ENCODE assay signal across 1 cellular context in the genomic region with DNA sequence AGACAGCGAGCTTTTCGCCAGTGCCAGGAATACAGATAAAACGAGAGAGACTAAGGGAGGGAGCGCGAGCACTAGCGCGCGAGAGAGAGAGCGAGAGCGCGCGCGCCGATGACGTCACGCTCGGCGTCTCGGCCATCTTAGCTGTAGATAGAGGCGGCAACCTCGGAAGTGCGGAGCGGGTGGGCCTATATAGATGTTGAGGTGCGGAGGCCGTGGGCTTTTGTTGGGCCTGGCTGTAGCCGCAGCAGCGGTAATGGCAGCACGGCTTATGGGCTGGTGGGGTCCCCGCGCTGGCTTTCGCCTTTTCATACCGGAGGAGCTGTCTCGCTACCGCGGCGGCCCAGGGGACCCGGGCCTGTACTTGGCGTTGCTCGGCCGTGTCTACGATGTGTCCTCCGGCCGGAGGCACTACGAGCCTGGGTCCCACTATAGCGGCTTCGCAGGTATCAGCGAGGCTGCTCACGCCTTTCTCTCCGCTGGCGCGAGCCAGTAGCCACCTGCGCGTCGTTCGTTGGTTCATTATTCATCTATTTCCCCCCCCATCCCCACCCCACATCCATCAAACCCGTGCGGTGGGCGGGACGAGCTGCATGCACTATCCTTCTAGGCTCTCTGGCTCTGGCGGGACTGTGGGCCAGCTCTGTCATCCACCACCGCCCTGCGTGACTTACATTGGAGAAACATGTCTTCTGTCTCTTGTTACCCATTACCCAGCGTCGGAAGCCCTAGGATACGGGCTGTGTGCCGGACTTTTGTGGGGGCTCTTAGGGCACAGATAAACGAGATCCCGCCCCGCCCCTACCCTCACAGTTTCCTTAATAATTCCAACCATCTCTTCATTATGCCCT.
TF ChIP-seq lines count a peak whose summit lies in the region.

No MANE protein-coding gene starts in this region.

TF ChIP-seq in HepG2, 621 proteins besides CTCF, POLR2A, EP300 and RAD21 (continued from another document and continues in another):
- TF ChIP-seq, protein P1, sequence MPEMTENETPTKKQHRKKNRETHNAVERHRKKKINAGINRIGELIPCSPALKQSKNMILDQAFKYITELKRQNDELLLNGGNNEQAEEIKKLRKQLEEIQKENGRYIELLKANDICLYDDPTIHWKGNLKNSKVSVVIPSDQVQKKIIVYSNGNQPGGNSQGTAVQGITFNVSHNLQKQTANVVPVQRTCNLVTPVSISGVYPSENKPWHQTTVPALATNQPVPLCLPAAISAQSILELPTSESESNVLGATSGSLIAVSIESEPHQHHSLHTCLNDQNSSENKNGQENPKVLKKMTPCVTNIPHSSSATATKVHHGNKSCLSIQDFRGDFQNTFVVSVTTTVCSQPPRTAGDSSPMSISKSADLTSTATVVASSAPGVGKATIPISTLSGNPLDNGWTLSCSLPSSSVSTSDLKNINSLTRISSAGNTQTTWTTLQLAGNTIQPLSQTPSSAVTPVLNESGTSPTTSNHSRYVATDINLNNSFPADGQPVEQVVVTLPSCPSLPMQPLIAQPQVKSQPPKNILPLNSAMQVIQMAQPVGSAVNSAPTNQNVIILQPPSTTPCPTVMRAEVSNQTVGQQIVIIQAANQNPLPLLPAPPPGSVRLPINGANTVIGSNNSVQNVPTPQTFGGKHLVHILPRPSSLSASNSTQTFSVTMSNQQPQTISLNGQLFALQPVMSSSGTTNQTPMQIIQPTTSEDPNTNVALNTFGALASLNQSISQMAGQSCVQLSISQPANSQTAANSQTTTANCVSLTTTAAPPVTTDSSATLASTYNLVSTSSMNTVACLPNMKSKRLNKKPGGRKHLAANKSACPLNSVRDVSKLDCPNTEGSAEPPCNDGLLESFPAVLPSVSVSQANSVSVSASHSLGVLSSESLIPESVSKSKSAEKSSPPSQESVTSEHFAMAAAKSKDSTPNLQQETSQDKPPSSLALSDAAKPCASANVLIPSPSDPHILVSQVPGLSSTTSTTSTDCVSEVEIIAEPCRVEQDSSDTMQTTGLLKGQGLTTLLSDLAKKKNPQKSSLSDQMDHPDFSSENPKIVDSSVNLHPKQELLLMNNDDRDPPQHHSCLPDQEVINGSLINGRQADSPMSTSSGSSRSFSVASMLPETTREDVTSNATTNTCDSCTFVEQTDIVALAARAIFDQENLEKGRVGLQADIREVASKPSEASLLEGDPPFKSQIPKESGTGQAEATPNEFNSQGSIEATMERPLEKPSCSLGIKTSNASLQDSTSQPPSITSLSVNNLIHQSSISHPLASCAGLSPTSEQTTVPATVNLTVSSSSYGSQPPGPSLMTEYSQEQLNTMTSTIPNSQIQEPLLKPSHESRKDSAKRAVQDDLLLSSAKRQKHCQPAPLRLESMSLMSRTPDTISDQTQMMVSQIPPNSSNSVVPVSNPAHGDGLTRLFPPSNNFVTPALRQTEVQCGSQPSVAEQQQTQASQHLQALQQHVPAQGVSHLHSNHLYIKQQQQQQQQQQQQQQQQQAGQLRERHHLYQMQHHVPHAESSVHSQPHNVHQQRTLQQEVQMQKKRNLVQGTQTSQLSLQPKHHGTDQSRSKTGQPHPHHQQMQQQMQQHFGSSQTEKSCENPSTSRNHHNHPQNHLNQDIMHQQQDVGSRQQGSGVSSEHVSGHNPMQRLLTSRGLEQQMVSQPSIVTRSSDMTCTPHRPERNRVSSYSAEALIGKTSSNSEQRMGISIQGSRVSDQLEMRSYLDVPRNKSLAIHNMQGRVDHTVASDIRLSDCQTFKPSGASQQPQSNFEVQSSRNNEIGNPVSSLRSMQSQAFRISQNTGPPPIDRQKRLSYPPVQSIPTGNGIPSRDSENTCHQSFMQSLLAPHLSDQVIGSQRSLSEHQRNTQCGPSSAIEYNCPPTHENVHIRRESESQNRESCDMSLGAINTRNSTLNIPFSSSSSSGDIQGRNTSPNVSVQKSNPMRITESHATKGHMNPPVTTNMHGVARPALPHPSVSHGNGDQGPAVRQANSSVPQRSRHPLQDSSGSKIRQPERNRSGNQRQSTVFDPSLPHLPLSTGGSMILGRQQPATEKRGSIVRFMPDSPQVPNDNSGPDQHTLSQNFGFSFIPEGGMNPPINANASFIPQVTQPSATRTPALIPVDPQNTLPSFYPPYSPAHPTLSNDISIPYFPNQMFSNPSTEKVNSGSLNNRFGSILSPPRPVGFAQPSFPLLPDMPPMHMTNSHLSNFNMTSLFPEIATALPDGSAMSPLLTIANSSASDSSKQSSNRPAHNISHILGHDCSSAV (CRISPR knock-in tag; IDR thresholded peaks at IDR 0.05; ENCODE audit: borderline replicate concordance), result no peak
- peak; percentile 50 for TF ChIP-seq AGO1 (IDR thresholded peaks at IDR 0.05; ENCODE audit: low read depth, low read length, poor library complexity, severe bottlenecking)
- TF ChIP-seq ZNF660 (CRISPR knock-in tag; IDR thresholded peaks at IDR 0.05; ENCODE audit: borderline replicate concordance, low read depth), result no peak
- 0 out of 2 replicates have a peak, but pooled peaks have one; percentile 80 for TF ChIP-seq ZNF703 (CRISPR knock-in tag; IDR thresholded peaks at IDR 0.05; ENCODE audit: borderline replicate concordance)
- TF ChIP-seq SYNCRIP (IDR thresholded peaks at IDR 0.05; ENCODE audit: insufficient read depth, low read depth, low read length), result no peak
- no peak for TF ChIP-seq ZMYM4 (CRISPR knock-in tag; IDR thresholded peaks at IDR 0.05)
- no peak for TF ChIP-seq ZNF678 (CRISPR knock-in tag; IDR thresholded peaks at IDR 0.05)
- TF ChIP-seq, protein P2, sequence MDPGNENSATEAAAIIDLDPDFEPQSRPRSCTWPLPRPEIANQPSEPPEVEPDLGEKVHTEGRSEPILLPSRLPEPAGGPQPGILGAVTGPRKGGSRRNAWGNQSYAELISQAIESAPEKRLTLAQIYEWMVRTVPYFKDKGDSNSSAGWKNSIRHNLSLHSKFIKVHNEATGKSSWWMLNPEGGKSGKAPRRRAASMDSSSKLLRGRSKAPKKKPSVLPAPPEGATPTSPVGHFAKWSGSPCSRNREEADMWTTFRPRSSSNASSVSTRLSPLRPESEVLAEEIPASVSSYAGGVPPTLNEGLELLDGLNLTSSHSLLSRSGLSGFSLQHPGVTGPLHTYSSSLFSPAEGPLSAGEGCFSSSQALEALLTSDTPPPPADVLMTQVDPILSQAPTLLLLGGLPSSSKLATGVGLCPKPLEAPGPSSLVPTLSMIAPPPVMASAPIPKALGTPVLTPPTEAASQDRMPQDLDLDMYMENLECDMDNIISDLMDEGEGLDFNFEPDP (CRISPR knock-in tag; conservative IDR thresholded peaks at IDR 0.05), result no peak
- TF ChIP-seq TBX2 (CRISPR knock-in tag; IDR thresholded peaks at IDR 0.05; ENCODE audit: borderline replicate concordance), result peak; percentile 43; the same call in 1 of the 2 replicates
- TF ChIP-seq ZNF367 (CRISPR knock-in tag; IDR thresholded peaks at IDR 0.05; ENCODE audit: borderline replicate concordance), result no peak; the same call in 1 of the 2 replicates
- no peak for TF ChIP-seq ZNF7 (CRISPR knock-in tag; IDR thresholded peaks at IDR 0.05)
- TF ChIP-seq CHD4 (IDR thresholded peaks at IDR 0.05; ENCODE audit: borderline replicate concordance, low read length), result no peak; the same call in 1 of the 2 replicates
- no peak for TF ChIP-seq MXD4 (CRISPR knock-in tag; IDR thresholded peaks at IDR 0.05)
- no peak; the same call in 1 of the 2 replicates for TF ChIP-seq ZZZ3 (CRISPR knock-in tag; IDR thresholded peaks at IDR 0.05; ENCODE audit: borderline replicate concordance)
- TF ChIP-seq, protein P3, sequence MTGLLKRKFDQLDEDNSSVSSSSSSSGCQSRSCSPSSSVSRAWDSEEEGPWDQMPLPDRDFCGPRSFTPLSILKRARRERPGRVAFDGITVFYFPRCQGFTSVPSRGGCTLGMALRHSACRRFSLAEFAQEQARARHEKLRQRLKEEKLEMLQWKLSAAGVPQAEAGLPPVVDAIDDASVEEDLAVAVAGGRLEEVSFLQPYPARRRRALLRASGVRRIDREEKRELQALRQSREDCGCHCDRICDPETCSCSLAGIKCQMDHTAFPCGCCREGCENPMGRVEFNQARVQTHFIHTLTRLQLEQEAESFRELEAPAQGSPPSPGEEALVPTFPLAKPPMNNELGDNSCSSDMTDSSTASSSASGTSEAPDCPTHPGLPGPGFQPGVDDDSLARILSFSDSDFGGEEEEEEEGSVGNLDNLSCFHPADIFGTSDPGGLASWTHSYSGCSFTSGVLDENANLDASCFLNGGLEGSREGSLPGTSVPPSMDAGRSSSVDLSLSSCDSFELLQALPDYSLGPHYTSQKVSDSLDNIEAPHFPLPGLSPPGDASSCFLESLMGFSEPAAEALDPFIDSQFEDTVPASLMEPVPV (CRISPR knock-in tag; IDR thresholded peaks at IDR 0.05), result peak; percentile 91; the same call in 1 of the 2 replicates
- TF ChIP-seq, protein P4, sequence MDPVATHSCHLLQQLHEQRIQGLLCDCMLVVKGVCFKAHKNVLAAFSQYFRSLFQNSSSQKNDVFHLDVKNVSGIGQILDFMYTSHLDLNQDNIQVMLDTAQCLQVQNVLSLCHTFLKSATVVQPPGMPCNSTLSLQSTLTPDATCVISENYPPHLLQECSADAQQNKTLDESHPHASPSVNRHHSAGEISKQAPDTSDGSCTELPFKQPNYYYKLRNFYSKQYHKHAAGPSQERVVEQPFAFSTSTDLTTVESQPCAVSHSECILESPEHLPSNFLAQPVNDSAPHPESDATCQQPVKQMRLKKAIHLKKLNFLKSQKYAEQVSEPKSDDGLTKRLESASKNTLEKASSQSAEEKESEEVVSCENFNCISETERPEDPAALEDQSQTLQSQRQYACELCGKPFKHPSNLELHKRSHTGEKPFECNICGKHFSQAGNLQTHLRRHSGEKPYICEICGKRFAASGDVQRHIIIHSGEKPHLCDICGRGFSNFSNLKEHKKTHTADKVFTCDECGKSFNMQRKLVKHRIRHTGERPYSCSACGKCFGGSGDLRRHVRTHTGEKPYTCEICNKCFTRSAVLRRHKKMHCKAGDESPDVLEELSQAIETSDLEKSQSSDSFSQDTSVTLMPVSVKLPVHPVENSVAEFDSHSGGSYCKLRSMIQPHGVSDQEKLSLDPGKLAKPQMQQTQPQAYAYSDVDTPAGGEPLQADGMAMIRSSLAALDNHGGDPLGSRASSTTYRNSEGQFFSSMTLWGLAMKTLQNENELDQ (CRISPR knock-in tag; IDR thresholded peaks at IDR 0.05; ENCODE audit: borderline replicate concordance), result no peak
- TF ChIP-seq GZF1 (CRISPR knock-in tag; IDR thresholded peaks at IDR 0.05), result no peak
- TF ChIP-seq TEAD2 (CRISPR knock-in tag; IDR thresholded peaks at IDR 0.05), result no peak
- TF ChIP-seq SRF (IDR thresholded peaks at IDR 0.05; ENCODE audit: low read depth, low read length), result no peak
- TF ChIP-seq PAX8 (CRISPR knock-in tag; IDR thresholded peaks at IDR 0.05; ENCODE audit: borderline replicate concordance), result no peak
- no peak for TF ChIP-seq NR2F1 (CRISPR knock-in tag; IDR thresholded peaks at IDR 0.05)
- no peak for TF ChIP-seq ZNF546 (CRISPR knock-in tag; conservative IDR thresholded peaks at IDR 0.05)
- no peak for TF ChIP-seq SNRNP70 (IDR thresholded peaks at IDR 0.05; ENCODE audit: low read depth, low read length)
- TF ChIP-seq, protein P5, sequence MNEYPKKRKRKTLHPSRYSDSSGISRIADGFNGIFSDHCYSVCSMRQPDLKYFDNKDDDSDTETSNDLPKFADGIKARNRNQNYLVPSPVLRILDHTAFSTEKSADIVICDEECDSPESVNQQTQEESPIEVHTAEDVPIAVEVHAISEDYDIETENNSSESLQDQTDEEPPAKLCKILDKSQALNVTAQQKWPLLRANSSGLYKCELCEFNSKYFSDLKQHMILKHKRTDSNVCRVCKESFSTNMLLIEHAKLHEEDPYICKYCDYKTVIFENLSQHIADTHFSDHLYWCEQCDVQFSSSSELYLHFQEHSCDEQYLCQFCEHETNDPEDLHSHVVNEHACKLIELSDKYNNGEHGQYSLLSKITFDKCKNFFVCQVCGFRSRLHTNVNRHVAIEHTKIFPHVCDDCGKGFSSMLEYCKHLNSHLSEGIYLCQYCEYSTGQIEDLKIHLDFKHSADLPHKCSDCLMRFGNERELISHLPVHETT (CRISPR knock-in tag; conservative IDR thresholded peaks at IDR 0.05), result peak; percentile 12; the same call in 1 of the 2 replicates
- TF ChIP-seq TOE1 (CRISPR knock-in tag; IDR thresholded peaks at IDR 0.05), result no peak
- TF ChIP-seq, protein P6, sequence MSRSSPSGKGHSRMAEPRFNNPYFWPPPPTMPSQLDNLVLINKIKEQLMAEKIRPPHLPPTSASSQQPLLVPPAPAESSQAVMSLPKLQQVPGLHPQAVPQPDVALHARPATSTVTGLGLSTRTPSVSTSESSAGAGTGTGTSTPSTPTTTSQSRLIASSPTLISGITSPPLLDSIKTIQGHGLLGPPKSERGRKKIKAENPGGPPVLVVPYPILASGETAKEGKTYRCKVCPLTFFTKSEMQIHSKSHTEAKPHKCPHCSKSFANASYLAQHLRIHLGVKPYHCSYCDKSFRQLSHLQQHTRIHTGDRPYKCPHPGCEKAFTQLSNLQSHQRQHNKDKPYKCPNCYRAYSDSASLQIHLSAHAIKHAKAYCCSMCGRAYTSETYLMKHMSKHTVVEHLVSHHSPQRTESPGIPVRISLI (CRISPR knock-in tag; IDR thresholded peaks at IDR 0.05; ENCODE audit: borderline replicate concordance), result no peak
- TF ChIP-seq HOXA5 (CRISPR knock-in tag; IDR thresholded peaks at IDR 0.05), result 0 out of 2 replicates have a peak, but pooled peaks have one; percentile 79
- TF ChIP-seq ZNF776 (CRISPR knock-in tag; IDR thresholded peaks at IDR 0.05), result peak; percentile 23; the same call in 1 of the 2 replicates
- TF ChIP-seq, protein P7, sequence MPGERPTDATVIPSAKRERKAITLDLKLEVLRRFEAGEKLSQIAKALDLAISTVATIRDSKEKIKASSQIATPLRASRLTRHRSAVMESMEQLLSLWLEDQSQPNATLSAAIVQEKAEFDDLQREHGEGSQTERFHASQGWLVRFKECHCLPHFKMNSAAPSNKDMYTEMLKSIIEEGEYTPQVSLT (CRISPR knock-in tag; IDR thresholded peaks at IDR 0.05; ENCODE audit: borderline replicate concordance, low read depth), result no peak
- TF ChIP-seq, protein P8, sequence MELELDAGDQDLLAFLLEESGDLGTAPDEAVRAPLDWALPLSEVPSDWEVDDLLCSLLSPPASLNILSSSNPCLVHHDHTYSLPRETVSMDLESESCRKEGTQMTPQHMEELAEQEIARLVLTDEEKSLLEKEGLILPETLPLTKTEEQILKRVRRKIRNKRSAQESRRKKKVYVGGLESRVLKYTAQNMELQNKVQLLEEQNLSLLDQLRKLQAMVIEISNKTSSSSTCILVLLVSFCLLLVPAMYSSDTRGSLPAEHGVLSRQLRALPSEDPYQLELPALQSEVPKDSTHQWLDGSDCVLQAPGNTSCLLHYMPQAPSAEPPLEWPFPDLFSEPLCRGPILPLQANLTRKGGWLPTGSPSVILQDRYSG (CRISPR knock-in tag; IDR thresholded peaks at IDR 0.05), result 0 out of 2 replicates have a peak, but pooled peaks have one; percentile 80
- no peak for TF ChIP-seq EEA1 (CRISPR knock-in tag; IDR thresholded peaks at IDR 0.05; ENCODE audit: borderline replicate concordance)
- TF ChIP-seq, protein P9, sequence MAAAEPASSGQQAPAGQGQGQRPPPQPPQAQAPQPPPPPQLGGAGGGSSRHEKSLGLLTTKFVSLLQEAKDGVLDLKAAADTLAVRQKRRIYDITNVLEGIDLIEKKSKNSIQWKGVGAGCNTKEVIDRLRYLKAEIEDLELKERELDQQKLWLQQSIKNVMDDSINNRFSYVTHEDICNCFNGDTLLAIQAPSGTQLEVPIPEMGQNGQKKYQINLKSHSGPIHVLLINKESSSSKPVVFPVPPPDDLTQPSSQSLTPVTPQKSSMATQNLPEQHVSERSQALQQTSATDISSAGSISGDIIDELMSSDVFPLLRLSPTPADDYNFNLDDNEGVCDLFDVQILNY (CRISPR knock-in tag; conservative IDR thresholded peaks at IDR 0.05), result no peak
- no peak for TF ChIP-seq MTF2 (CRISPR knock-in tag; IDR thresholded peaks at IDR 0.05; ENCODE audit: borderline replicate concordance)
- TF ChIP-seq SRSF9 (IDR thresholded peaks at IDR 0.05; ENCODE audit: borderline replicate concordance, insufficient read depth, low read depth, low read length, poor library complexity, severe bottlenecking), result no peak
- TF ChIP-seq ZBTB3 (CRISPR knock-in tag; IDR thresholded peaks at IDR 0.05; ENCODE audit: borderline replicate concordance, low read depth), result no peak
- TF ChIP-seq ZNF432 (CRISPR knock-in tag; IDR thresholded peaks at IDR 0.05; ENCODE audit: borderline replicate concordance), result no peak
- TF ChIP-seq TBP (CRISPR knock-in tag; IDR thresholded peaks at IDR 0.05), result no peak
- 0 out of 2 replicates have a peak, but pooled peaks have one; percentile 5 for TF ChIP-seq SOX5 (CRISPR knock-in tag; IDR thresholded peaks at IDR 0.05; ENCODE audit: borderline replicate concordance)
